20 cellular contexts compared by ENCODE assay signal in the genomic region with DNA sequence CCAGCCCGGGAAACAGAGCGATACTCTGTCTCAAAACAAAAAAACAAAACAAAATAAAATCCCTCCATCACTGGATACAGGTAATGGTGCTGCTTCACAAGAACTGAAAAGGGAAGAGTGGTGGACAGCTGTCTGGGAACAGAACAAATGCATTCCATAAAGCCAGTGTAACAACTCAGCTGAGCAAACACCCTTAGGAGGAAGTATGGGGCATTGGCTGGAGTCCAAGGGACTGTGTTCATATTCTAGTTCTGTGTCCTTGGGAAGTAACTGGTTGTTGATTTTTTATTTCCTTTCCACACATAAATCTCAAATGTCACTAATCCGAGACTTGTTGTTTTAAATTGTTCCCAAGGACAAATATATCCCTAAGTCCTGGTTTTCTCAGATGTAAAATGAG. TPM values are rescaled to one million over a fixed set of nuclear protein-coding genes. Genes with fewer than 3 reads are reported as not detected.
DNase-seq lines count a peak whose midpoint lies in the region; ATAC-seq and TF ChIP-seq lines count a peak whose summit lies in the region.
"Had no signal": no experiment of that assay in that cellular context is flagged by ENCODE, and none has a peak within 500 bp of the region (broad histone marks: within the 10 kb centered on the region; RNA-seq: fewer than 3 reads in every experiment).

No MANE protein-coding gene starts in this region.

- no peaks in the 10 kb centered on the region for H4K20me1 ChIP-seq in SK-N-SH (ENCODE audit: insufficient read depth)

- intact Hi-C loops in mucosa of descending colon (cut with DNase I, micrococcal nuclease) = no loop called here

- no peaks in the 10 kb centered on the region for H3K9me3 ChIP-seq in RWPE2 (ENCODE audit: severe bottlenecking)
- no peaks in the 10 kb centered on the region for H3K9me3 ChIP-seq in mucosa of descending colon
- H3K9me3 ChIP-seq in suprapubic skin = no peaks in the 10 kb centered on the region
- no peaks in the 10 kb centered on the region for H3K9me3 ChIP-seq in SK-N-SH
- H3K9me3 ChIP-seq: BE2C, esophagus squamous epithelium, heart left ventricle had no signal

- H3K36me3 ChIP-seq in RWPE2 (ENCODE audit: low read depth) (no peaks in the 10 kb centered on the region), mucosa of descending colon (ENCODE audit: low read depth) (no peaks in the 10 kb centered on the region), suprapubic skin (no peaks in the 10 kb centered on the region), SK-N-SH (replicated peaks in 1 of 2; ENCODE audit: control insufficient read depth in 1 of 2, insufficient read depth in 2 of 2, low read length in 1 of 2) (no peaks in the 10 kb centered on the region)
- H3K36me3 ChIP-seq: BE2C, esophagus squamous epithelium, heart left ventricle had no signal

- DNase-seq in HPDE6-E6E7 (ENCODE audit: extremely low spot score) = peak; percentile 5
- DNase-seq in NCI-H2029 (lab: John Stamatoyannopoulos, UW) = peak; percentile 85
- DNase-seq in RWPE2 (ENCODE audit: low spot score) = no peak
- DNase-seq in mucosa of descending colon = peak in 2 of 3 donors; percentile 29 to 96
- no peak for DNase-seq in suprapubic skin (ENCODE audit: low spot score in 2 of 2)
- no peak for DNase-seq in SK-N-SH
- no peak for DNase-seq in glomerular visceral epithelial cell (ENCODE audit: extremely low spot score)
- DNase-seq: amniotic stem cell; BE2C; DMS79 treated with DMSO at 0.1 percent for 48 hours; esophagus squamous epithelium; heart left ventricle; midbrain; stimulated activated CD4-positive, alpha-beta T cell treated with anti-CD3 and anti-CD28 coated beads, Interleukin-4, amount 100 ng/mL, for 24 hours had no signal

- TF ChIP-seq EP300 in suprapubic skin (IDR thresholded peaks at IDR 0.05) (no peak), SK-N-SH (IDR thresholded peaks at IDR 0.05; ENCODE audit: borderline replicate concordance in 1 of 2, low read depth in 1 of 2, low read length in 1 of 2) (no peak)

- TF ChIP-seq CTCF in RWPE2 (IDR thresholded peaks at IDR 0.05; ENCODE audit: poor library complexity, severe bottlenecking) (no peak), mucosa of descending colon (IDR thresholded peaks at IDR 0.05) (no peak), suprapubic skin (IDR thresholded peaks at IDR 0.05) (no peak), SK-N-SH (IDR thresholded peaks at IDR 0.05) (no peak)

- CTCF ChIA-PET in SK-N-SH (lab: Yijun Ruan, JAX) = no interaction called here

- H3F3A ChIP-seq in SK-N-SH (replicated peaks; ENCODE audit: insufficient read depth) = no peaks in the 10 kb centered on the region

- H3K4me1 ChIP-seq in RWPE2 (ENCODE audit: insufficient read depth, poor library complexity, severe bottlenecking) (no peaks in the 10 kb centered on the region), mucosa of descending colon (ENCODE audit: low read depth) (no peaks in the 10 kb centered on the region), suprapubic skin (no peaks in the 10 kb centered on the region), SK-N-SH (ENCODE audit: control insufficient read depth in 1 of 2, insufficient read depth in 2 of 2, low read depth in 1 of 2, low read length in 1 of 2) (no peaks in the 10 kb centered on the region)
- H3K4me1 ChIP-seq: BE2C, esophagus squamous epithelium, heart left ventricle had no signal

- H2AFZ ChIP-seq in SK-N-SH (ENCODE audit: low read depth) = no peak overlapping the region

- POLR2A ChIA-PET in SK-N-SH (lab: Yijun Ruan, JAX) = no interaction called here

- no peaks in the 10 kb centered on the region for H3K9me2 ChIP-seq in SK-N-SH

- H3K27me3 ChIP-seq in RWPE2 (ENCODE audit: insufficient read depth, poor library complexity, severe bottlenecking) = peaks cover 9% of the 10 kb centered on the region
- no peaks in the 10 kb centered on the region for H3K27me3 ChIP-seq in suprapubic skin
- no peaks in the 10 kb centered on the region for H3K27me3 ChIP-seq in SK-N-SH (ENCODE audit: insufficient read depth)
- H3K27me3 ChIP-seq: BE2C, esophagus squamous epithelium, heart left ventricle had no signal

- TF ChIP-seq RAD21 in SK-N-SH (IDR thresholded peaks at IDR 0.05; ENCODE audit: low read length) = no peak

- WGBS in suprapubic skin = 41% methylated on average over 3 of the region's 3 CpGs
- WGBS in SK-N-SH (ENCODE audit: low lambda C conversion rate) = 0% methylated on average over 3 of the region's 3 CpGs

- ATAC-seq in RWPE2 (ENCODE audit: low read depth) (peak; percentile 90), mucosa of descending colon (peak; percentile 99), HG03039 (IDR thresholded peaks at IDR 0.05; ENCODE audit: unreplicated experiment) (no peak)
- ATAC-seq: heart left ventricle had no signal

- no peak for TF ChIP-seq POLR2A in suprapubic skin (IDR thresholded peaks at IDR 0.05)

- no peak overlapping the region for H3K4me2 ChIP-seq in SK-N-SH

- H3K27ac ChIP-seq in RWPE2 (ENCODE audit: poor library complexity, severe bottlenecking) (no peak overlapping the region), suprapubic skin (no peak overlapping the region), SK-N-SH (ENCODE audit: low read depth in 2 of 2, low read length in 1 of 2) (no peak overlapping the region)
- H3K27ac ChIP-seq: esophagus squamous epithelium, heart left ventricle, VCaP had no signal

- no peak overlapping the region for H3K9ac ChIP-seq in SK-N-SH

- H3K79me2 ChIP-seq in SK-N-SH (ENCODE audit: insufficient read depth) = no peaks in the 10 kb centered on the region

- H3K4me3 ChIP-seq in RWPE2 (ENCODE audit: severe bottlenecking) = no peak overlapping the region
- no peak overlapping the region for H3K4me3 ChIP-seq in mucosa of descending colon
- no peak overlapping the region for H3K4me3 ChIP-seq in suprapubic skin
- no peak overlapping the region for H3K4me3 ChIP-seq in SK-N-SH (ENCODE audit: low read depth in 2 of 2, low read length in 1 of 2)
- H3K4me3 ChIP-seq: esophagus squamous epithelium, heart left ventricle had no signal

TF ChIP-seq in SK-N-SH, 30 proteins besides CTCF, POLR2A, EP300 and RAD21:
- no peak for TF ChIP-seq EZH2phosphoT487 (IDR thresholded peaks at IDR 0.05; ENCODE audit: borderline replicate concordance, low read depth)
- TF ChIP-seq ELF1 (IDR thresholded peaks at IDR 0.05) = no peak
- TF ChIP-seq TCF12 (IDR thresholded peaks at IDR 0.05) = no peak
TF ChIP-seq in SK-N-SH: peak in this region for 0.

RNA-seq across cellular contexts. Expression of a gene that starts 38.3 kb away (rescaled TPM):
- not detected for total RNA-seq in mucosa of descending colon
- total RNA-seq in suprapubic skin = not detected
- not detected in 2 replicates for polyA plus RNA-seq in SK-N-SH (2012; rRNA removed)
- polyA plus RNA-seq in SK-N-SH (2012; cell fraction: cytosol; rRNA removed) = not detected in 2 replicates
- polyA plus RNA-seq in SK-N-SH (2012; cell fraction: nucleus; rRNA removed) = not detected in 2 replicates
- total RNA-seq: activated CD8-positive, alpha-beta memory T cell treated with anti-CD3 and anti-CD28 coated beads for 36 hours; activated T-helper 2 cell treated with anti-CD3 and anti-CD28 coated beads, Interferon-gamma antibody, Interleukin-2, Interleukin-4, amounts not matched to agents 10 μg/mL and 5 μg/mL and 100 μg/mL, durations not matched to agents 14 hours and 24 hours and 36 hours; esophagus squamous epithelium; heart left ventricle had no signal
- polyA plus RNA-seq: heart left ventricle, keratinocyte, thymus had no signal

Comparison
In these comparisons a context has a peak if more than half of its experiments do, and no peak if none do; other contexts are left out.
1. DNase-seq: peak in HPDE6-E6E7 (single experiment), NCI-H2029 (single experiment) and mucosa of descending colon (2 of 3); none in RWPE2 (single experiment), suprapubic skin (0 of 2), SK-N-SH (single experiment) and glomerular visceral epithelial cell (single experiment).